1 cellular context compared by ENCODE assay signal in genomic region chr19:1406818-1407661, GRCh38.
TF ChIP-seq lines count a peak whose summit lies in the region.

TSS of gene DAZAP1 (plus strand) at chr19:1407586. CDS start at chr19:1407774, 188 bp downstream.

TF ChIP-seq in HCT116, 20 proteins besides CTCF, POLR2A, EP300 and RAD21 (continued from another document):
- no peak for TF ChIP-seq REST (IDR thresholded peaks at IDR 0.05; ENCODE audit: low read depth)
TF ChIP-seq in HCT116: peak in this region for 4.
